ENCODE assay signal across 8 cellular contexts in genomic region chr13:25286308-25286968, GRCh38. TPM values are rescaled to one million over a fixed set of nuclear protein-coding genes. Genes with fewer than 3 reads are reported as not detected.
DNase-seq lines count a peak whose midpoint lies in the region; ATAC-seq, FAIRE-seq and TF ChIP-seq lines count a peak whose summit lies in the region.

No MANE protein-coding gene starts in this region.

- H3F3A ChIP-seq in Loucy (ENCODE audit: low read depth): peaks cover 12% of the 10 kb centered on the region; the same call in 1 of the 2 replicates

- H4K5ac ChIP-seq in H1 (ENCODE audit: insufficient read length, low read depth, low read length): no peak overlapping the region

- H2AFZ ChIP-seq in DND-41 (ENCODE audit: low read depth, low read length): peak overlapping the region; percentile 92
- peak overlapping the region; percentile 98 for H2AFZ ChIP-seq in Loucy (ENCODE audit: low read length)
- H2AFZ ChIP-seq in H1 (ENCODE audit: low read length): peak overlapping the region; percentile 47

- H3K4ac ChIP-seq in H1 (replicated peaks; ENCODE audit: insufficient read length, low read depth, low read length): no peak overlapping the region

- POLR2A ChIA-PET in H1 (lab: Charles Lee; ENCODE audit: partially characterized antibody): interaction anchor here (1.0 to 1.2 kb wide), 2 partner anchors 15 kb away, joined by 3 to 6 read pairs; partner anchors contain the start of gene NUP58

- H3K4me2 ChIP-seq in DND-41 (ENCODE audit: insufficient read depth, low read length) (peak overlapping the region; percentile 76), Loucy (ENCODE audit: low read depth, low read length, poor library complexity, severe bottlenecking) (peak overlapping the region; percentile 97), H1 (ENCODE audit: insufficient read depth in 1 of 2, low read depth in 2 of 2, low read length in 2 of 2) (peak overlapping the region; percentile 78 to 98)

- H3K79me2 ChIP-seq in DND-41 (ENCODE audit: insufficient read depth, low read length) (peaks cover 58% of the 10 kb centered on the region), Loucy (ENCODE audit: insufficient read depth, low read length) (peaks cover 53% of the 10 kb centered on the region), H1 (ENCODE audit: control insufficient read depth in 1 of 2, insufficient read depth in 2 of 2, low read length in 2 of 2) (no peaks in the 10 kb centered on the region; a peak in 1 of 4 replicates)

- no peak for TF ChIP-seq EP300 in H1 (IDR thresholded peaks at IDR 0.05; ENCODE audit: borderline replicate concordance in 1 of 2, low read depth in 2 of 2, low read length in 2 of 2)

- H3K27ac ChIP-seq in DND-41 (ENCODE audit: low read length) (peak overlapping the region; percentile 75), VCaP (peak overlapping the region; percentile 85), H1 (ENCODE audit: low read depth, low read length) (no peak overlapping the region), tibial artery (peak overlapping the region; percentile 87 to 91)

- ATAC-seq in DND-41 (ENCODE audit: insufficient read depth, low read depth) (peak; percentile 46), GM21381 (IDR thresholded peaks at IDR 0.05; ENCODE audit: unreplicated experiment) (peak; percentile 32)

- H3K36me3 ChIP-seq in DND-41 (ENCODE audit: insufficient read depth, low read length) (no peaks in the 10 kb centered on the region; the same call in 1 of the 2 replicates), Loucy (ENCODE audit: insufficient read depth, low read length) (no peaks in the 10 kb centered on the region), H1 (ENCODE audit: control insufficient read depth in 2 of 4, insufficient read depth in 4 of 4, low read length in 3 of 4) (no peaks in the 10 kb centered on the region), tibial artery (no peaks in the 10 kb centered on the region)

- H3K4me3 ChIP-seq in DND-41 (ENCODE audit: low read depth in 1 of 2, low read length in 2 of 2): peak overlapping the region; percentile 65 to 78
- H3K4me3 ChIP-seq in Loucy (ENCODE audit: low read length, poor library complexity, severe bottlenecking): peak overlapping the region; percentile 99
- peak overlapping the region; percentile 54 to 90 (median 77) for H3K4me3 ChIP-seq in H1 (ENCODE audit: extremely low read depth in 1 of 4, insufficient read depth in 2 of 4, low read depth in 3 of 4, low read length in 4 of 4)
- H3K4me3 ChIP-seq in tibial artery: peak overlapping the region; percentile 91 to 94

- peaks cover 5% of the 10 kb centered on the region; the same call in 1 of the 2 replicates for H3K23me2 ChIP-seq in H1 (ENCODE audit: low read depth, low read length)

- no peak for TF ChIP-seq CTCF in DND-41 (IDR thresholded peaks at IDR 0.05; ENCODE audit: borderline replicate concordance, extremely low read depth, low read length, poor library complexity, severe bottlenecking)
- no peak for TF ChIP-seq CTCF in Loucy (conservative IDR thresholded peaks at IDR 0.05; ENCODE audit: low read length)
- TF ChIP-seq CTCF in VCaP (conservative IDR thresholded peaks at IDR 0.05): no peak
- no peak for TF ChIP-seq CTCF in H1 (IDR thresholded peaks at IDR 0.05; ENCODE audit: control extremely low read depth in 1 of 3, insufficient read depth in 1 of 3, low read depth in 1 of 3, low read length in 3 of 3)
- no peak for TF ChIP-seq CTCF in tibial artery (IDR thresholded peaks at IDR 0.05)

- no peak overlapping the region for H4K91ac ChIP-seq in H1 (replicated peaks; ENCODE audit: insufficient read length, low read length)

- intact Hi-C loops in tibial artery (cut with DNase I; ENCODE audit: low total_unique reads): no loop called here

- no peak overlapping the region for H3K23ac ChIP-seq in H1 (ENCODE audit: insufficient read length)

- peak; percentile 28 for FAIRE-seq in H1 (lab: Jason Lieb, UNC)

- TF ChIP-seq RAD21 in H1 (IDR thresholded peaks at IDR 0.05 in 1 of 2, conservative IDR thresholded peaks at IDR 0.05 in 1 of 2; ENCODE audit: low read depth in 2 of 2, low read length in 2 of 2): no peak

- WGBS in H1 (ENCODE audit: extremely low coverage in 1 of 2, insufficient coverage in 1 of 2, insufficient read length in 1 of 2, insufficient replicate concordance in 2 of 2, low coverage in 1 of 2, low lambda C conversion rate in 2 of 2, missing lambda C conversion rate in 1 of 2), 2 experiments: 17% methylated on average over 25 of the region's 25 CpGs; no CpG with 5 or more reads in 1 of the 2 experiments

- H3K27me3 ChIP-seq in DND-41 (ENCODE audit: insufficient read depth, low read length, poor library complexity) (no peaks in the 10 kb centered on the region), Loucy (ENCODE audit: insufficient read depth, low read length, poor library complexity, severe bottlenecking) (no peaks in the 10 kb centered on the region), H1 (replicated peaks in 1 of 4; ENCODE audit: control insufficient read depth in 3 of 4, extremely low read depth in 1 of 4, insufficient read depth in 3 of 4, low read length in 3 of 4) (peaks cover 0 to 3% (median 0%) of the 10 kb centered on the region in 4 experiments; a peak in 1 of 7 replicates), tibial artery (no peaks in the 10 kb centered on the region)

- H2AK5ac ChIP-seq in H1 (ENCODE audit: low read depth, low read length): no peak overlapping the region

- H2BK15ac ChIP-seq in H1 (ENCODE audit: low read length): no peak overlapping the region

- H3K56ac ChIP-seq in H1 (replicated peaks; ENCODE audit: insufficient read length, low read depth, low read length): no peak overlapping the region

- no peak overlapping the region for H2BK120ac ChIP-seq in H1 (replicated peaks; ENCODE audit: low read depth, low read length)

- peaks cover 15% of the 10 kb centered on the region; the same call in 1 of the 2 replicates for H4K20me1 ChIP-seq in DND-41 (ENCODE audit: insufficient read depth, low read length)
- peaks cover 33% of the 10 kb centered on the region for H4K20me1 ChIP-seq in Loucy (ENCODE audit: insufficient read depth, low read length, poor library complexity, severe bottlenecking)
- no peaks in the 10 kb centered on the region for H4K20me1 ChIP-seq in H1 (replicated peaks in 1 of 2; ENCODE audit: control insufficient read depth in 1 of 2, insufficient read depth in 2 of 2, low read length in 2 of 2)

- no peak overlapping the region for H3K14ac ChIP-seq in H1 (ENCODE audit: insufficient read length)

- H3K9me3 ChIP-seq in DND-41 (ENCODE audit: insufficient read depth, low read length, severe bottlenecking) (no peaks in the 10 kb centered on the region), Loucy (ENCODE audit: insufficient read depth, low read depth, low read length) (no peaks in the 10 kb centered on the region), H1 (ENCODE audit: insufficient read depth in 2 of 2, low read depth in 1 of 2, low read length in 1 of 2) (no peaks in the 10 kb centered on the region), tibial artery (no peaks in the 10 kb centered on the region)

- CTCF ChIA-PET in H1 (lab: Charles Lee; ENCODE audit: partially characterized antibody): interaction anchor here (0.7 to 2.7 kb wide), 7 partner anchors 10 to 90 kb away, joined by 3 to 13 read pairs (median 3); no protein-coding TSS in a partner anchor

- no peaks in the 10 kb centered on the region for H3K9me2 ChIP-seq in Loucy (replicated peaks; ENCODE audit: low read depth, low read length)

- H2BK20ac ChIP-seq in H1 (ENCODE audit: low read length): no peak overlapping the region

- H3K9ac ChIP-seq in DND-41 (ENCODE audit: low read depth, low read length) (peak overlapping the region; percentile 75), Loucy (ENCODE audit: low read depth, low read length, poor library complexity, severe bottlenecking) (peak overlapping the region; percentile 95), H1 (replicated peaks in 1 of 4; ENCODE audit: extremely low read depth in 1 of 4, low read depth in 3 of 4, low read length in 3 of 4) (peak overlapping the region; percentile 14 to 64 (median 56))

- H2BK12ac ChIP-seq in H1 (ENCODE audit: low read depth, low read length): no peak overlapping the region

- no peaks in the 10 kb centered on the region for H3K79me1 ChIP-seq in H1 (ENCODE audit: low read depth, low read length)

- no peak for TF ChIP-seq POLR2A in H1 (IDR thresholded peaks at IDR 0.05; ENCODE audit: control extremely low read depth in 1 of 2, low read depth in 2 of 2, low read length in 2 of 2)

- DNase-seq in DND-41 (peak; percentile 58), H1 (ENCODE audit: low read depth in 1 of 2, low spot score in 2 of 2) (no peak), lung microvascular endothelial cell (ENCODE audit: low read depth in 2 of 2) (peak; percentile 57 to 63), tibial artery (no peak), occipital lobe (lab: John Stamatoyannopoulos, UW) (no peak)

- 0 out of 2 replicates have a peak overlapping the region, but pooled peaks have one; percentile 10 for H2BK5ac ChIP-seq in H1 (ENCODE audit: low read depth, low read length)

- H3K18ac ChIP-seq in H1 (ENCODE audit: extremely low read depth, low read length): no peak overlapping the region

- no peak overlapping the region for H4K8ac ChIP-seq in H1 (ENCODE audit: extremely low read depth, insufficient read depth, low read length)

- H3K4me1 ChIP-seq in DND-41 (ENCODE audit: insufficient read depth, low read length) (peaks cover 45% of the 10 kb centered on the region), Loucy (ENCODE audit: insufficient read depth, low read length, poor library complexity, severe bottlenecking) (peaks cover 49% of the 10 kb centered on the region), H1 (replicated peaks in 1 of 4; ENCODE audit: control insufficient read depth in 3 of 4, insufficient read depth in 4 of 4, low read length in 3 of 4) (no peaks in the 10 kb centered on the region), tibial artery (peaks cover 0 to 17% (median 9%) of the 10 kb centered on the region in 4 donors)

RNA-seq across cellular contexts. Expression of gene MTMR6, which starts 0.8 kb away (rescaled TPM):
- total RNA-seq in H1 (2021; fragmentation: NEBNext Ultra II Directional; extraction: Animal tissue kit (Norgen Biotek cat#: 25700)): 6.9 and 8.4 TPM in 2 replicates
- 1.5 and 2.1 TPM in 2 replicates for polyA plus RNA-seq in H1 (2011; rRNA removed)
- polyA plus RNA-seq in H1 (2011; cell fraction: cytosol; rRNA removed): 2.8 TPM
- polyA plus RNA-seq in H1 (2011; cell fraction: nucleus; rRNA removed): 0.86 TPM
- 1.7 to 2.7 TPM (median 2.1 TPM) in 4 replicates for polyA plus RNA-seq in H1 (2012, experiment 1 of 2)
- polyA plus RNA-seq in H1 (2012, experiment 2 of 2): 0.30 TPM
- 4.4 TPM for polyA plus RNA-seq in H1 (2013, experiment 1 of 2)
- 4.5 TPM for polyA plus RNA-seq in H1 (2013, experiment 2 of 2)
- polyA minus RNA-seq in H1 (2011; rRNA and poly(A)+ RNA removed): 3.0 and 4.4 TPM in 2 replicates
- 3.2 TPM for polyA minus RNA-seq in H1 (2011; cell fraction: cytosol; rRNA and poly(A)+ RNA removed)
- 3.0 TPM for polyA minus RNA-seq in H1 (2011; cell fraction: nucleus; rRNA and poly(A)+ RNA removed)
- total RNA-seq in lung microvascular endothelial cell: 19.8 and 24.6 TPM in 2 replicates
- total RNA-seq in occipital lobe: 45.7 TPM

RNA-seq across cellular contexts. Expression of gene NUP58, which starts 15.0 kb away (rescaled TPM):
- 53.8 and 57.5 TPM in 2 replicates for total RNA-seq in H1 (2021; fragmentation: NEBNext Ultra II Directional; extraction: Animal tissue kit (Norgen Biotek cat#: 25700))
- polyA plus RNA-seq in H1 (2011; rRNA removed): 30.4 and 35.0 TPM in 2 replicates
- polyA plus RNA-seq in H1 (2011; cell fraction: cytosol; rRNA removed): 28.0 TPM
- polyA plus RNA-seq in H1 (2011; cell fraction: nucleus; rRNA removed): 24.3 TPM
- 15.6 to 22.8 TPM (median 22.6 TPM) in 4 replicates for polyA plus RNA-seq in H1 (2012, experiment 1 of 2)
- 2.5 TPM for polyA plus RNA-seq in H1 (2012, experiment 2 of 2)
- 30.2 TPM for polyA plus RNA-seq in H1 (2013, experiment 1 of 2)
- polyA plus RNA-seq in H1 (2013, experiment 2 of 2): 30.8 TPM
- polyA minus RNA-seq in H1 (2011; rRNA and poly(A)+ RNA removed): 92.0 and 92.1 TPM in 2 replicates
- polyA minus RNA-seq in H1 (2011; cell fraction: cytosol; rRNA and poly(A)+ RNA removed): 37.9 TPM
- 57.0 TPM for polyA minus RNA-seq in H1 (2011; cell fraction: nucleus; rRNA and poly(A)+ RNA removed)
- total RNA-seq in lung microvascular endothelial cell (24.2 and 40.7 TPM in 2 replicates), occipital lobe (135 TPM)

Comparison
In these comparisons a context has a peak if more than half of its experiments do, and no peak if none do; other contexts are left out.
1. DNase-seq: peak in DND-41 (single experiment) and lung microvascular endothelial cell (2 of 2); none in H1 (0 of 2), tibial artery (0 of 2) and occipital lobe (single experiment).
2. H2AFZ ChIP-seq: peak in every context shown above with its lines; median percentile 98 in Loucy; 92 in DND-41; 47 in H1.
3. Peak in every context shown above with its lines, with median percentiles within 50 percentile points of each other: H3K4me2 ChIP-seq, H3K4me3 ChIP-seq and H3K9ac ChIP-seq.